In the genomic region with DNA sequence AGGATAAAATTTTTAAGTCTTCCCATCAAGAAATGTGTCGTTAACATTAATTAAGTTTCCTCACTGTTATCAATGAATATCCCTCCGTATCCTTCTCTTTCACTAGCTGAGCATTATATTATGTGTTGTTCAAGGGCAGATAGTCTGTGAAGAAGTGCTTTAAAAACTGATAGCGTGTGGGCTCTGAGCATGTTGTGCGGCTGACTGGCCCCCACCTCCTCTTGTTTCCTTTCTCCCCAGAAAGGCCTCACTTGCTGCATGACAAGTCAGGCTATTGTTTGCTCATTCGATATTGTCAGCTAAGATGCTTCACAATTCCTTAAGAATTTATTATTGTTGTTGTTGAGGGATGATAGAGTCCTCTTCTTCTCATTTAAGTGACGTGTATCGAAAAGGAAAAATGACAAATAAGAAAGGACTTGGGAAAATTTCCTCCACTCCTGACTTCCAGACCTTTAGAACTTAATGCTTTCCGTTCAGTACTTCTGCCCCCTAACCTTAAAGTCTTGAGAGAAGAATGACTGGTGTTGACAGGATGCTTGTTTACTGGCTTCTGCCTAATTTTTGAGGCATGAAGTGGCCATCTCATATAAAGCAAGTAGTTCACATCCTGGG, we compare ENCODE assay signal across 3 cellular contexts.
TF ChIP-seq lines count a peak whose summit lies in the region.

No MANE protein-coding gene starts in this region.

TF ChIP-seq in liver, 16 proteins besides CTCF, POLR2A, EP300 and RAD21:
- no peak for TF ChIP-seq ATF3 (IDR thresholded peaks at IDR 0.05)
- TF ChIP-seq, protein P1, sequence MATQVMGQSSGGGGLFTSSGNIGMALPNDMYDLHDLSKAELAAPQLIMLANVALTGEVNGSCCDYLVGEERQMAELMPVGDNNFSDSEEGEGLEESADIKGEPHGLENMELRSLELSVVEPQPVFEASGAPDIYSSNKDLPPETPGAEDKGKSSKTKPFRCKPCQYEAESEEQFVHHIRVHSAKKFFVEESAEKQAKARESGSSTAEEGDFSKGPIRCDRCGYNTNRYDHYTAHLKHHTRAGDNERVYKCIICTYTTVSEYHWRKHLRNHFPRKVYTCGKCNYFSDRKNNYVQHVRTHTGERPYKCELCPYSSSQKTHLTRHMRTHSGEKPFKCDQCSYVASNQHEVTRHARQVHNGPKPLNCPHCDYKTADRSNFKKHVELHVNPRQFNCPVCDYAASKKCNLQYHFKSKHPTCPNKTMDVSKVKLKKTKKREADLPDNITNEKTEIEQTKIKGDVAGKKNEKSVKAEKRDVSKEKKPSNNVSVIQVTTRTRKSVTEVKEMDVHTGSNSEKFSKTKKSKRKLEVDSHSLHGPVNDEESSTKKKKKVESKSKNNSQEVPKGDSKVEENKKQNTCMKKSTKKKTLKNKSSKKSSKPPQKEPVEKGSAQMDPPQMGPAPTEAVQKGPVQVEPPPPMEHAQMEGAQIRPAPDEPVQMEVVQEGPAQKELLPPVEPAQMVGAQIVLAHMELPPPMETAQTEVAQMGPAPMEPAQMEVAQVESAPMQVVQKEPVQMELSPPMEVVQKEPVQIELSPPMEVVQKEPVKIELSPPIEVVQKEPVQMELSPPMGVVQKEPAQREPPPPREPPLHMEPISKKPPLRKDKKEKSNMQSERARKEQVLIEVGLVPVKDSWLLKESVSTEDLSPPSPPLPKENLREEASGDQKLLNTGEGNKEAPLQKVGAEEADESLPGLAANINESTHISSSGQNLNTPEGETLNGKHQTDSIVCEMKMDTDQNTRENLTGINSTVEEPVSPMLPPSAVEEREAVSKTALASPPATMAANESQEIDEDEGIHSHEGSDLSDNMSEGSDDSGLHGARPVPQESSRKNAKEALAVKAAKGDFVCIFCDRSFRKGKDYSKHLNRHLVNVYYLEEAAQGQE (IDR thresholded peaks at IDR 0.05) = peak; percentile 56
- no peak for TF ChIP-seq HNF4A (conservative IDR thresholded peaks at IDR 0.05)
- no peak for TF ChIP-seq ZBTB33 (IDR thresholded peaks at IDR 0.05)

TF ChIP-seq in HepG2, 621 proteins besides CTCF, POLR2A, EP300 and RAD21:
- TF ChIP-seq BRCA1 (CRISPR knock-in tag; IDR thresholded peaks at IDR 0.05) = no peak
- TF ChIP-seq ELF1 (CRISPR knock-in tag; IDR thresholded peaks at IDR 0.05) = no peak
- TF ChIP-seq TEAD3 (CRISPR knock-in tag; optimal IDR thresholded peaks at IDR 0.05; ENCODE audit: borderline replicate concordance) = no peak

TF ChIP-seq in endothelial cell of umbilical vein, 7 proteins besides CTCF, POLR2A, EP300 and RAD21:
- TF ChIP-seq JUN (IDR thresholded peaks at IDR 0.05; ENCODE audit: borderline replicate concordance, insufficient read depth, insufficient read length, low read depth) = peak; percentile 27
- no peak for TF ChIP-seq MYC (IDR thresholded peaks at IDR 0.05; ENCODE audit: low read depth, low read length)
